12 cellular contexts compared by ENCODE assay signal in the genomic region with DNA sequence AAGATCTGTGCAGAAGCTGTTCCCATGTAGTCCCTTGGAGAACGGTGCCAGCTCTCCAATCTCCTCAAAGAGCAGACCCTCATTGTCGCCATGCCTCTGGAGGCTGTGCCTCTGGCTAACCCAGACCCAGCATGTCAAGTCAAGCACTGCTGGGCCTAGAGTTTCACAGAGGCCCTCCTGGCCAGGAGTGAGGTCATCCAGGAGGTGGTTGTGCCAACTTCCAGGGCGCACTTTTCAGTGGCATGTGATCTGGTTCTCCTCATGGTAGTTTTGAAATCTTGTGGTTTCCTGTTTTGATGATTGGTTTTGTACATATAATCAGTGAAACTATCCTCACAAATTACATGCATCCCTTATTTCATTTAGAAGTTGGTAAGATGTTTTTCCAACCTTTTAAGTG.
DNase-seq lines count a peak whose midpoint lies in the region; ATAC-seq and TF ChIP-seq lines count a peak whose summit lies in the region.
"Had no signal": no experiment of that assay in that cellular context is flagged by ENCODE, and none has a peak within 500 bp of the region (broad histone marks: within the 10 kb centered on the region; RNA-seq: fewer than 3 reads in every experiment).

No MANE protein-coding gene starts in this region.

- DNase-seq in GM04504 (ENCODE audit: low read depth): peak; percentile 63
- no peak for DNase-seq in RWPE2 (ENCODE audit: low spot score)
- DNase-seq in fibroblast of the aortic adventitia (ENCODE audit: low read depth): peak; percentile 85
- DNase-seq in renal cortical epithelial cell (ENCODE audit: low read depth): peak; percentile 69
- DNase-seq in NCI-H2107 (lab: John Stamatoyannopoulos, UW): no peak
- DNase-seq in omental fat pad (ENCODE audit: low spot score): no peak
- DNase-seq: DMS153, left colon, sigmoid colon had no signal

- H3K36me3 ChIP-seq in RWPE2 (ENCODE audit: low read depth): no peaks in the 10 kb centered on the region
- H3K36me3 ChIP-seq: sigmoid colon had no signal

- no peak for TF ChIP-seq CTCF in RWPE2 (IDR thresholded peaks at IDR 0.05; ENCODE audit: poor library complexity, severe bottlenecking)
- no peak for TF ChIP-seq CTCF in fibroblast of the aortic adventitia (IDR thresholded peaks at IDR 0.05; ENCODE audit: insufficient read depth, low read length)
- TF ChIP-seq CTCF in omental fat pad (IDR thresholded peaks at IDR 0.05): no peak

- peaks cover 33% of the 10 kb centered on the region for H3K4me1 ChIP-seq in RWPE2 (ENCODE audit: insufficient read depth, poor library complexity, severe bottlenecking)
- H3K4me1 ChIP-seq: sigmoid colon had no signal

- H3K27me3 ChIP-seq in RWPE2 (ENCODE audit: insufficient read depth, poor library complexity, severe bottlenecking): no peaks in the 10 kb centered on the region
- H3K27me3 ChIP-seq: sigmoid colon had no signal

- ATAC-seq in RWPE2 (ENCODE audit: low read depth) (peak; percentile 74), HG03521 (IDR thresholded peaks at IDR 0.05; ENCODE audit: unreplicated experiment) (no peak), omental fat pad (ENCODE audit: low FRiP score) (no peak), HG03460 (IDR thresholded peaks at IDR 0.05; ENCODE audit: unreplicated experiment) (no peak)
- ATAC-seq: K562, left colon had no signal

- no peaks in the 10 kb centered on the region for H3K9me3 ChIP-seq in RWPE2 (ENCODE audit: severe bottlenecking)
- H3K9me3 ChIP-seq: sigmoid colon had no signal

- H3K4me3 ChIP-seq in RWPE2 (ENCODE audit: severe bottlenecking) (no peak overlapping the region), fibroblast of the aortic adventitia (ENCODE audit: low read depth, low read length) (no peak overlapping the region)
- H3K4me3 ChIP-seq: K562, sigmoid colon had no signal

- no peak overlapping the region for H3K27ac ChIP-seq in RWPE2 (ENCODE audit: poor library complexity, severe bottlenecking)
- H3K27ac ChIP-seq: sigmoid colon had no signal

Comparison
In these comparisons a context has a peak if more than half of its experiments do, and no peak if none do; other contexts are left out.
1. DNase-seq: peak in GM04504 (single experiment), fibroblast of the aortic adventitia (single experiment) and renal cortical epithelial cell (single experiment); none in RWPE2 (single experiment), NCI-H2107 (single experiment) and omental fat pad (single experiment).